19 cellular contexts compared by ENCODE assay signal in the genomic region with DNA sequence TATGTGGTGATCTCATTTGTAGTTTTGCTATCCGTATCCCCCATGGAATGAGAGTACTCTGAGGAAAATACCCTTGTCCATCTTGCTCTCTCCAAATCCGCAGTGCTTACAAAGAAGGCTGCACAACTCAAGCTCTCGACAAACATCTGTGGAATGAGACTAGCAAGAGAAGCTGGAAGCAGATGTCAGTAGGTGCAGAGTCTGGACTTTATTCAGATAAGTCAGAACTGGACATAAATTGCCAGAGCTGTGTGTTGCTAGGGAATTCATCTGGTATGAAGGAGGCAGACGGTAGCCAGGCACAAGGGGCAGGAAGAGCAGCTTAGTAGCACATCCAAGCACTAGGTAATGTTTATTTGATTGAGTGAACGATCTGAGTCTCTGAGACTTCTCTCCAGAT.
A peak's percentile ranks its signal among the peaks of the same experiment; 100 is the strongest.
DNase-seq lines count a peak whose midpoint lies in the region; ATAC-seq and TF ChIP-seq lines count a peak whose summit lies in the region.
"Had no signal": no experiment of that assay in that cellular context is flagged by ENCODE, and none has a peak within 500 bp of the region (broad histone marks: within the 10 kb centered on the region; RNA-seq: fewer than 3 reads in every experiment).

No MANE protein-coding gene starts in this region.

- no peaks in the 10 kb centered on the region for H3K4me1 Mint-ChIP-seq in CD14-positive monocyte
- H3K4me1 Mint-ChIP-seq: activated CD4-positive, alpha-beta T cell treated with anti-CD3 and anti-CD28 coated beads, Interleukin-2, amount 10 ng/mL, durations not matched to agents 24 days and 14 days had no signal

- intact Hi-C loops in CD14-positive monocyte (cut with micrococcal nuclease) = no loop called here

- H3K4me3 Mint-ChIP-seq in CD14-positive monocyte = no peak overlapping the region
- H3K4me3 Mint-ChIP-seq: activated CD4-positive, alpha-beta T cell treated with anti-CD3 and anti-CD28 coated beads, Interleukin-2, amount 10 ng/mL, durations not matched to agents 24 days and 14 days; memory B cell; natural killer cell treated with Interleukin-12 subunit alpha and Interleukin-12 subunit beta and Interleukin-15 and Interleukin-18, amount 100 ng/mL, for 72 hours had no signal

- POLR2A ChIA-PET in HEK293T (lab: Yijun Ruan, JAX) = no interaction called here

- no peak for ATAC-seq in GM19463 (IDR thresholded peaks at IDR 0.05; ENCODE audit: unreplicated experiment)
- ATAC-seq: esophagus mucosa; natural killer cell treated with Interleukin-12 subunit alpha and Interleukin-12 subunit beta and Interleukin-15 and Interleukin-18, amount 100 ng/mL, for 72 hours; upper lobe of right lung had no signal

- H3K36me3 Mint-ChIP-seq in CD14-positive monocyte = no peaks in the 10 kb centered on the region
- H3K36me3 Mint-ChIP-seq: memory B cell; natural killer cell treated with Interleukin-12 subunit alpha and Interleukin-12 subunit beta and Interleukin-15 and Interleukin-18, amount 100 ng/mL, for 72 hours had no signal

- CTCF ChIA-PET in HEK293T (lab: Yijun Ruan, JAX) = no interaction called here

- no peaks in the 10 kb centered on the region for H3K9me3 Mint-ChIP-seq in CD14-positive monocyte
- H3K9me3 Mint-ChIP-seq: activated CD4-positive, alpha-beta T cell treated with anti-CD3 and anti-CD28 coated beads, Interleukin-2, amount 10 ng/mL, durations not matched to agents 24 days and 14 days; memory B cell had no signal

- peak; percentile 3 for DNase-seq in NCI-H82 (lab: John Stamatoyannopoulos, UW)
- DNase-seq in NCI-H82 treated with DMSO at 0.1 percent for 48 hours (lab: John Stamatoyannopoulos, UW; ENCODE audit: unreplicated experiment) = no peak
- DNase-seq in cerebellar cortex (ENCODE audit: low spot score) = peak; percentile 12
- peak; percentile 8 for DNase-seq in left kidney (ENCODE audit: low read depth, low spot score)
- no peak for DNase-seq in HEK293T (ENCODE audit: extremely low spot score)
- DNase-seq in NCI-H226 = no peak
- no peak for DNase-seq in CD14-positive monocyte (ENCODE audit: low spot score)
- DNase-seq: 8988T; activated CD4-positive, alpha-beta T cell treated with anti-CD3 and anti-CD28 coated beads, Interleukin-2, amount 10 ng/mL, durations not matched to agents 24 days and 14 days; head of caudate nucleus; NCI-H1105; NCI-H2107; NCI-H526 treated with DMSO at 0.1 percent for 48 hours; stimulated activated CD4-positive, alpha-beta T cell treated with anti-CD3 and anti-CD28 coated beads, Interleukin-2, amount 100 ng/mL, for 48 hours; upper lobe of right lung had no signal

- no peaks in the 10 kb centered on the region for H3K27me3 Mint-ChIP-seq in CD14-positive monocyte (ENCODE audit: low read depth in 3 of 3)
- H3K27me3 Mint-ChIP-seq: activated CD4-positive, alpha-beta T cell treated with anti-CD3 and anti-CD28 coated beads, Interleukin-2, amount 10 ng/mL, durations not matched to agents 24 days and 14 days; memory B cell; natural killer cell treated with Interleukin-12 subunit alpha and Interleukin-12 subunit beta and Interleukin-15 and Interleukin-18, amount 100 ng/mL, for 72 hours had no signal

- H3K27ac Mint-ChIP-seq in CD14-positive monocyte = no peak overlapping the region
- H3K27ac Mint-ChIP-seq: activated CD4-positive, alpha-beta T cell treated with anti-CD3 and anti-CD28 coated beads, Interleukin-2, amount 10 ng/mL, durations not matched to agents 24 days and 14 days; memory B cell; natural killer cell treated with Interleukin-12 subunit alpha and Interleukin-12 subunit beta and Interleukin-15 and Interleukin-18, amount 100 ng/mL, for 72 hours had no signal

- TF ChIP-seq CTCF in CD14-positive monocyte (IDR thresholded peaks at IDR 0.05) = no peak

TF ChIP-seq in HEK293T, 16 proteins besides CTCF, POLR2A, EP300 and RAD21:
- TF ChIP-seq ARNT (IDR thresholded peaks at IDR 0.05) (no peak), ZNF384 (IDR thresholded peaks at IDR 0.05) (no peak), SUZ12 (IDR thresholded peaks at IDR 0.05) (no peak), FOXK2 (IDR thresholded peaks at IDR 0.05) (no peak), LEF1 (IDR thresholded peaks at IDR 0.05; ENCODE audit: borderline replicate concordance) (no peak), BHLHE40 (IDR thresholded peaks at IDR 0.05; ENCODE audit: borderline replicate concordance) (no peak), SP1 (IDR thresholded peaks at IDR 0.05) (no peak), FOXM1 (IDR thresholded peaks at IDR 0.05; ENCODE audit: borderline replicate concordance) (no peak), L3MBTL2 (conservative IDR thresholded peaks at IDR 0.05) (no peak), ELF4 (IDR thresholded peaks at IDR 0.05) (no peak), HDGF (IDR thresholded peaks at IDR 0.05; ENCODE audit: borderline replicate concordance) (no peak)
- TF ChIP-seq, protein P1, sequence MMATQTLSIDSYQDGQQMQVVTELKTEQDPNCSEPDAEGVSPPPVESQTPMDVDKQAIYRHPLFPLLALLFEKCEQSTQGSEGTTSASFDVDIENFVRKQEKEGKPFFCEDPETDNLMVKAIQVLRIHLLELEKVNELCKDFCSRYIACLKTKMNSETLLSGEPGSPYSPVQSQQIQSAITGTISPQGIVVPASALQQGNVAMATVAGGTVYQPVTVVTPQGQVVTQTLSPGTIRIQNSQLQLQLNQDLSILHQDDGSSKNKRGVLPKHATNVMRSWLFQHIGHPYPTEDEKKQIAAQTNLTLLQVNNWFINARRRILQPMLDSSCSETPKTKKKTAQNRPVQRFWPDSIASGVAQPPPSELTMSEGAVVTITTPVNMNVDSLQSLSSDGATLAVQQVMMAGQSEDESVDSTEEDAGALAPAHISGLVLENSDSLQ (IDR thresholded peaks at IDR 0.05) = no peak

Comparison
In these comparisons a context has a peak if more than half of its experiments do, and no peak if none do; other contexts are left out.
1. DNase-seq: peak in NCI-H82 (single experiment), cerebellar cortex (single experiment) and left kidney (single experiment); none in NCI-H82 treated with DMSO at 0.1 percent for 48 hours (single experiment), HEK293T (single experiment), NCI-H226 (single experiment) and CD14-positive monocyte (single experiment).